28 cellular contexts compared by ENCODE assay signal in the genomic region with DNA sequence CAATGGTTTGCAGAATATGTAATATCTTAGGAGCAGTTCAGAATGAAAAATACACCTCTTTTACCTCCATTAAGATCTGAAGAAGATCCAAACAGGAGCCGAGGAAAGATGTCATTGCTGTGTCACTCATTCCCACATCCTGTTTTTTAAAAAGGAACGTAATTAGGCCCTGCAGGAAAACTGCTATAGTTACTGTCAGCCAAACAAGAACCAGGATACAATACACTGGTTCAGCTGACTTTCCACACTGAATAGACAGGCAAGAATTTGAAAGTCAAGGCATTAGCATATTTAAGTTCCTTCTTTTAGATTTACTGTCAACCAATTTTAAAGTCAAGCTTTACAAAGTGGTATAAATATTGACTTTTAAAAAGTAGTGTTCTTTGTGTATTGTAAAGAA.
DNase-seq lines count a peak whose midpoint lies in the region; ATAC-seq and TF ChIP-seq lines count a peak whose summit lies in the region.
"Had no signal": no experiment of that assay in that cellular context is flagged by ENCODE, and none has a peak within 500 bp of the region (broad histone marks: within the 10 kb centered on the region; RNA-seq: fewer than 3 reads in every experiment).

No MANE protein-coding gene starts in this region.

- H3K27ac ChIP-seq in CD4-positive, alpha-beta T cell (ENCODE audit: low read depth, low read length) = no peak overlapping the region
- H3K27ac ChIP-seq in tibial nerve = no peak overlapping the region
- H3K27ac ChIP-seq: neutrophil, SJCRH30, vagina had no signal

- peaks cover 25% of the 10 kb centered on the region for H3K4me1 Mint-ChIP-seq in CD4-positive, alpha-beta T cell (ENCODE audit: low read depth)
- peaks cover 25% of the 10 kb centered on the region for H3K4me1 Mint-ChIP-seq in activated T-helper 17 cell treated with anti-CD3 and anti-CD28 coated beads, Interleukin-2, amount 50 U/mL, for 72 hours
- H3K4me1 Mint-ChIP-seq: brain had no signal

- intact Hi-C loops in CD4-positive, alpha-beta T cell (cut with DNase I, micrococcal nuclease) = no loop called here
- intact Hi-C loops in cardiac septum (cut with DNase I) = no loop called here

- no peak overlapping the region for H3K4me3 ChIP-seq in tibial nerve
- H3K4me3 ChIP-seq: MG63, SJCRH30, vagina had no signal

- TF ChIP-seq POLR2A in tibial nerve (IDR thresholded peaks at IDR 0.05) = no peak

- peak overlapping the region; percentile 67 for H3K27ac Mint-ChIP-seq in CD4-positive, alpha-beta T cell
- peak overlapping the region; percentile 50 for H3K27ac Mint-ChIP-seq in activated T-helper 17 cell treated with anti-CD3 and anti-CD28 coated beads, Interleukin-2, amount 50 U/mL, for 72 hours

- H3K36me3 ChIP-seq in tibial nerve = peaks cover 0 to 79% (median 0%) of the 10 kb centered on the region in 3 donors

- no peak for ATAC-seq in CD4-positive, alpha-beta T cell (ENCODE audit: poor library complexity)
- no peak for ATAC-seq in activated T-helper 17 cell treated with anti-CD3 and anti-CD28 coated beads, Interleukin-2, amount 50 U/mL, for 72 hours (replicated peaks)
- ATAC-seq: left lobe of liver, right cardiac atrium had no signal

- no peak for TF ChIP-seq CTCF in CD4-positive, alpha-beta T cell (IDR thresholded peaks at IDR 0.05)
- no peak for TF ChIP-seq CTCF in tibial nerve (IDR thresholded peaks at IDR 0.05)

- no peak for DNase-seq in CD4-positive, alpha-beta T cell
- DNase-seq in ELR (ENCODE audit: low read depth) = peak; percentile 43
- DNase-seq in medulla oblongata (ENCODE audit: extremely low spot score) = peak; percentile 30
- no peak for DNase-seq in NOMO-1 (lab: John Stamatoyannopoulos, UW; ENCODE audit: unreplicated experiment in 2 of 2)
- DNase-seq in tibial nerve (ENCODE audit: low spot score in 2 of 2) = no peak
- no peak for DNase-seq in cardiac septum (ENCODE audit: low spot score)
- DNase-seq: activated CD4-positive, alpha-beta T cell treated with anti-CD3 and anti-CD28 coated beads for 48 hours; activated T-cell treated with anti-CD3 and anti-CD28 coated beads, Interleukin-2, amount 50 U/mL, for 48 hours; BE2C; Caco-2; cerebellar nuclear complex; GDM1; HCEC 1CT; KBM-7; mesenchymal stem cell; MG63; NCI-H2029 treated with DMSO at 0.1 percent for 48 hours; NCI-H2227 treated with DMSO at 0.1 percent for 48 hours; NCI-H69; right cardiac atrium; SJCRH30; stimulated activated CD4-positive, alpha-beta T cell treated with anti-CD3 and anti-CD28 coated beads, Interleukin-1b, Interleukin-23, amount 100 ng/mL, for 48 hours had no signal

- no peaks in the 10 kb centered on the region for H3K27me3 ChIP-seq in CD4-positive, alpha-beta T cell (ENCODE audit: control insufficient read depth, insufficient read depth, low read length)
- no peaks in the 10 kb centered on the region for H3K27me3 ChIP-seq in tibial nerve
- H3K27me3 ChIP-seq: BE2C, MG63, neutrophil, SJCRH30, vagina had no signal

- H3K9me3 ChIP-seq in CD4-positive, alpha-beta T cell (ENCODE audit: control insufficient read depth, low read length) = no peaks in the 10 kb centered on the region
- H3K9me3 ChIP-seq in tibial nerve = no peaks in the 10 kb centered on the region
- H3K9me3 ChIP-seq: BE2C, Caco-2, MG63, neutrophil, SJCRH30, vagina had no signal

- POLR2A ChIA-PET in CD4-positive, alpha-beta T cell (lab: Charles Lee) = interaction anchor here (0.6 kb wide), 2 partner anchors 67 to 466 kb away, joined by 3 read pairs; no protein-coding TSS in a partner anchor

- H3K27me3 Mint-ChIP-seq in CD4-positive, alpha-beta T cell = no peaks in the 10 kb centered on the region
- H3K27me3 Mint-ChIP-seq in activated T-helper 17 cell treated with anti-CD3 and anti-CD28 coated beads, Interleukin-2, amount 50 U/mL, for 72 hours = no peaks in the 10 kb centered on the region
- H3K27me3 Mint-ChIP-seq: brain; stimulated activated naive CD8-positive, alpha-beta T cell treated with anti-CD3 and anti-CD28 coated beads, Interleukin-15, Interleukin-2, amounts not matched to agents 100 ng/mL and 50 ng/mL, for 24 hours had no signal

- CTCF ChIA-PET in CD4-positive, alpha-beta T cell (lab: Charles Lee) = no interaction called here

- H3K4me1 ChIP-seq in tibial nerve = peaks cover 0 to 3% (median 0%) of the 10 kb centered on the region in 4 donors
- H3K4me1 ChIP-seq: BE2C, Caco-2, SJCRH30, vagina had no signal

- no peak overlapping the region for H3K4me3 Mint-ChIP-seq in CD4-positive, alpha-beta T cell
- peak overlapping the region; percentile 33 for H3K4me3 Mint-ChIP-seq in activated T-helper 17 cell treated with anti-CD3 and anti-CD28 coated beads, Interleukin-2, amount 50 U/mL, for 72 hours
- H3K4me3 Mint-ChIP-seq: brain; stimulated activated naive CD8-positive, alpha-beta T cell treated with anti-CD3 and anti-CD28 coated beads, Interleukin-15, Interleukin-2, amounts not matched to agents 100 ng/mL and 50 ng/mL, for 24 hours had no signal

- WGBS in tibial nerve, 2 donors = 57 to 60% methylated on average over 2 of the region's 2 CpGs

- no peak for TF ChIP-seq EP300 in tibial nerve (IDR thresholded peaks at IDR 0.05)

- no peaks in the 10 kb centered on the region for H3K9me3 Mint-ChIP-seq in CD4-positive, alpha-beta T cell
- no peaks in the 10 kb centered on the region for H3K9me3 Mint-ChIP-seq in activated T-helper 17 cell treated with anti-CD3 and anti-CD28 coated beads, Interleukin-2, amount 50 U/mL, for 72 hours
- H3K9me3 Mint-ChIP-seq: brain; stimulated activated naive CD8-positive, alpha-beta T cell treated with anti-CD3 and anti-CD28 coated beads, Interleukin-15, Interleukin-2, amounts not matched to agents 100 ng/mL and 50 ng/mL, for 24 hours had no signal

- H3K36me3 Mint-ChIP-seq in CD4-positive, alpha-beta T cell (ENCODE audit: low read depth) = peaks cover 91% of the 10 kb centered on the region
- peaks cover 88% of the 10 kb centered on the region for H3K36me3 Mint-ChIP-seq in activated T-helper 17 cell treated with anti-CD3 and anti-CD28 coated beads, Interleukin-2, amount 50 U/mL, for 72 hours (ENCODE audit: low read depth)

Comparison
In these comparisons a context has a peak if more than half of its experiments do, and no peak if none do; other contexts are left out.
1. DNase-seq: peak in ELR (single experiment) and medulla oblongata (single experiment); none in CD4-positive, alpha-beta T cell (0 of 10), NOMO-1 (0 of 2), tibial nerve (0 of 2) and cardiac septum (single experiment).